1 cellular context compared by ENCODE assay signal in the genomic region with DNA sequence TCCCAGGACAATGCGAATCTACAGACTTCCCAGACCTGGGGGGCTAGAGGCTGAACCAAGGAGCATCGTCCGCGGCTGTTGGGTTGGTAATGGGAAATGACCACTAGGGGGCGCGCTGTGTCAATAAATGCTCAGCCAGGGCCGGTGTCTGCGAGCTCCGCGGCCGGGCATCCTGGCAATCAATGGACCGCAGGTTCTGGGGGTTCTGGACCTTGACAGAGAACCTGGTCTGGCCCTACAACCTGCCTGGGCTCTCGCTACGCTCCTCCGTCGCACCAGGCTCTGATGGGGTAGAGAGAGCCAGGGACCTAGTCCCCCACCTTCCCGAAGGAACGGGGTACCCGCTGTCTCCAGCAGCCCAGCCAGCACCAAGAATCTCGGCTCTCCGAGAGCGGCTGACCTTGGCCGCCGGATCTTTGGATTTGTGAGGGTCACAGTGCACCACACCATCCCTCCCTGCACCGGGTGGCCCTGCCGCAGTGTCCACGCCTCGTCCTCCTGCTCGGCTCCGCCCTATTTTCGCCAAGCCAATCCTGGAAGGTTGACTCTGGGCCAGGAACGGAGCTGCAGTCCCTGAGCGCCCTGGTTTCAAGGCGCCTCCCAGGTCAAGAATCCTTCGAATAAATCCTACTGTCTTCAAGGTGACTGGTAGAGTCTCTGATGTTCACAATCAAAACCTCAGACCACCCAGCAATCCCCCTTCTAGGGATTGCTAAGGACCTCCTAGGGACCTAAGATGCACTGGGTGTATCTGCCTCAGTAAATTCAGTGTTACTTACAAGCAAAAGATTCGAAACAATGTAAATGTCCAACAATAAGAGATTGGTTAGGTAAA.
TF ChIP-seq lines count a peak whose summit lies in the region.

No MANE protein-coding gene starts in this region.

TF ChIP-seq in HepG2, 621 proteins besides CTCF, POLR2A, EP300 and RAD21 (continued from another document and continues in another):
- TF ChIP-seq HCFC1 (IDR thresholded peaks at IDR 0.05; ENCODE audit: low read depth, low read length): no peak
- TF ChIP-seq, protein P1, sequence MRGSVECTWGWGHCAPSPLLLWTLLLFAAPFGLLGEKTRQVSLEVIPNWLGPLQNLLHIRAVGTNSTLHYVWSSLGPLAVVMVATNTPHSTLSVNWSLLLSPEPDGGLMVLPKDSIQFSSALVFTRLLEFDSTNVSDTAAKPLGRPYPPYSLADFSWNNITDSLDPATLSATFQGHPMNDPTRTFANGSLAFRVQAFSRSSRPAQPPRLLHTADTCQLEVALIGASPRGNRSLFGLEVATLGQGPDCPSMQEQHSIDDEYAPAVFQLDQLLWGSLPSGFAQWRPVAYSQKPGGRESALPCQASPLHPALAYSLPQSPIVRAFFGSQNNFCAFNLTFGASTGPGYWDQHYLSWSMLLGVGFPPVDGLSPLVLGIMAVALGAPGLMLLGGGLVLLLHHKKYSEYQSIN (CRISPR knock-in tag; IDR thresholded peaks at IDR 0.05; ENCODE audit: borderline replicate concordance): no peak
- TF ChIP-seq, protein P2, sequence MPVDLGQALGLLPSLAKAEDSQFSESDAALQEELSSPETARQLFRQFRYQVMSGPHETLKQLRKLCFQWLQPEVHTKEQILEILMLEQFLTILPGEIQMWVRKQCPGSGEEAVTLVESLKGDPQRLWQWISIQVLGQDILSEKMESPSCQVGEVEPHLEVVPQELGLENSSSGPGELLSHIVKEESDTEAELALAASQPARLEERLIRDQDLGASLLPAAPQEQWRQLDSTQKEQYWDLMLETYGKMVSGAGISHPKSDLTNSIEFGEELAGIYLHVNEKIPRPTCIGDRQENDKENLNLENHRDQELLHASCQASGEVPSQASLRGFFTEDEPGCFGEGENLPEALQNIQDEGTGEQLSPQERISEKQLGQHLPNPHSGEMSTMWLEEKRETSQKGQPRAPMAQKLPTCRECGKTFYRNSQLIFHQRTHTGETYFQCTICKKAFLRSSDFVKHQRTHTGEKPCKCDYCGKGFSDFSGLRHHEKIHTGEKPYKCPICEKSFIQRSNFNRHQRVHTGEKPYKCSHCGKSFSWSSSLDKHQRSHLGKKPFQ (CRISPR knock-in tag; IDR thresholded peaks at IDR 0.05; ENCODE audit: insufficient replicate concordance): no peak
- no peak; the same call in 1 of the 2 replicates for TF ChIP-seq ZNF232 (CRISPR knock-in tag; IDR thresholded peaks at IDR 0.05; ENCODE audit: borderline replicate concordance)
- no peak for TF ChIP-seq ZBTB49 (CRISPR knock-in tag; IDR thresholded peaks at IDR 0.05; ENCODE audit: borderline replicate concordance)
- TF ChIP-seq, protein P3, sequence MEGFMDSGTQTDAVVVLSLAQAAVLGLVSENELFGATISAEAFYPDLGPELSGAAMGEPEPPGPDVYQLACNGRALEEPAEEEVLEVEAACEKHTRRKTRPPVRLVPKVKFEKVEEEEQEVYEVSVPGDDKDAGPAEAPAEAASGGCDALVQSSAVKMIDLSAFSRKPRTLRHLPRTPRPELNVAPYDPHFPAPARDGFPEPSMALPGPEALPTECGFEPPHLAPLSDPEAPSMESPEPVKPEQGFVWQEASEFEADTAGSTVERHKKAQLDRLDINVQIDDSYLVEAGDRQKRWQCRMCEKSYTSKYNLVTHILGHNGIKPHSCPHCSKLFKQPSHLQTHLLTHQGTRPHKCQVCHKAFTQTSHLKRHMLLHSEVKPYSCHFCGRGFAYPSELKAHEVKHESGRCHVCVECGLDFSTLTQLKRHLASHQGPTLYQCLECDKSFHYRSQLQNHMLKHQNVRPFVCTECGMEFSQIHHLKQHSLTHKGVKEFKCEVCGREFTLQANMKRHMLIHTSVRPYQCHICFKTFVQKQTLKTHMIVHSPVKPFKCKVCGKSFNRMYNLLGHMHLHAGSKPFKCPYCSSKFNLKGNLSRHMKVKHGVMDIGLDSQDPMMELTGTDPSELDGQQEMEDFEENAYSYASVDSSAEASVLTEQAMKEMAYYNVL (CRISPR knock-in tag; IDR thresholded peaks at IDR 0.05; ENCODE audit: borderline replicate concordance): 0 out of 2 replicates have a peak, but pooled peaks have one; percentile 42
- TF ChIP-seq GTF3A (CRISPR knock-in tag; conservative IDR thresholded peaks at IDR 0.05): 0 out of 2 replicates have a peak, but pooled peaks have one; percentile 53
- TF ChIP-seq MAFG (CRISPR knock-in tag; IDR thresholded peaks at IDR 0.05): no peak
- TF ChIP-seq ZNF296 (CRISPR knock-in tag; conservative IDR thresholded peaks at IDR 0.05): peak; percentile 60; the same call in 1 of the 2 replicates
- TF ChIP-seq NR2F1 (CRISPR knock-in tag; IDR thresholded peaks at IDR 0.05): peak; percentile 53 to 60; a peak in 2 of 4 replicates
- peak; percentile 83 for TF ChIP-seq IRF9 (CRISPR knock-in tag; IDR thresholded peaks at IDR 0.05; ENCODE audit: borderline replicate concordance)
- TF ChIP-seq YEATS4 (CRISPR knock-in tag; IDR thresholded peaks at IDR 0.05; ENCODE audit: borderline replicate concordance): peak; percentile 66; the same call in 1 of the 2 replicates
- no peak; the same call in 1 of the 2 replicates for TF ChIP-seq NRL (CRISPR knock-in tag; IDR thresholded peaks at IDR 0.05; ENCODE audit: borderline replicate concordance)
- TF ChIP-seq EEA1 (CRISPR knock-in tag; IDR thresholded peaks at IDR 0.05; ENCODE audit: borderline replicate concordance): peak; percentile 70; the same call in 1 of the 2 replicates
- TF ChIP-seq ELF4 (CRISPR knock-in tag; IDR thresholded peaks at IDR 0.05; ENCODE audit: borderline replicate concordance): no peak; the same call in 1 of the 2 replicates
- no peak for TF ChIP-seq PHB2 (IDR thresholded peaks at IDR 0.05; ENCODE audit: partially characterized antibody)
- peak; percentile 87 for TF ChIP-seq ZNF781 (CRISPR knock-in tag; IDR thresholded peaks at IDR 0.05; ENCODE audit: borderline replicate concordance, not compliant biosample characterization)
- peak; percentile 66; the same call in 1 of the 2 replicates for TF ChIP-seq HDAC1 (CRISPR knock-in tag; IDR thresholded peaks at IDR 0.05)
- TF ChIP-seq CCAR2 (optimal IDR thresholded peaks at IDR 0.05; ENCODE audit: low read depth, low read length): no peak
- no peak for TF ChIP-seq JUND (CRISPR knock-in tag; IDR thresholded peaks at IDR 0.05)
- peak; percentile 91 for TF ChIP-seq PHF21A (CRISPR knock-in tag; IDR thresholded peaks at IDR 0.05)
- no peak for TF ChIP-seq ZNF234 (CRISPR knock-in tag; conservative IDR thresholded peaks at IDR 0.05)
- TF ChIP-seq ZNF468 (CRISPR knock-in tag; IDR thresholded peaks at IDR 0.05): no peak
- TF ChIP-seq ZEB1 (IDR thresholded peaks at IDR 0.05; ENCODE audit: insufficient replicate concordance, low read depth): peak; percentile 62
- no peak for TF ChIP-seq ZNF703 (CRISPR knock-in tag; IDR thresholded peaks at IDR 0.05; ENCODE audit: borderline replicate concordance)
- TF ChIP-seq, protein P4, sequence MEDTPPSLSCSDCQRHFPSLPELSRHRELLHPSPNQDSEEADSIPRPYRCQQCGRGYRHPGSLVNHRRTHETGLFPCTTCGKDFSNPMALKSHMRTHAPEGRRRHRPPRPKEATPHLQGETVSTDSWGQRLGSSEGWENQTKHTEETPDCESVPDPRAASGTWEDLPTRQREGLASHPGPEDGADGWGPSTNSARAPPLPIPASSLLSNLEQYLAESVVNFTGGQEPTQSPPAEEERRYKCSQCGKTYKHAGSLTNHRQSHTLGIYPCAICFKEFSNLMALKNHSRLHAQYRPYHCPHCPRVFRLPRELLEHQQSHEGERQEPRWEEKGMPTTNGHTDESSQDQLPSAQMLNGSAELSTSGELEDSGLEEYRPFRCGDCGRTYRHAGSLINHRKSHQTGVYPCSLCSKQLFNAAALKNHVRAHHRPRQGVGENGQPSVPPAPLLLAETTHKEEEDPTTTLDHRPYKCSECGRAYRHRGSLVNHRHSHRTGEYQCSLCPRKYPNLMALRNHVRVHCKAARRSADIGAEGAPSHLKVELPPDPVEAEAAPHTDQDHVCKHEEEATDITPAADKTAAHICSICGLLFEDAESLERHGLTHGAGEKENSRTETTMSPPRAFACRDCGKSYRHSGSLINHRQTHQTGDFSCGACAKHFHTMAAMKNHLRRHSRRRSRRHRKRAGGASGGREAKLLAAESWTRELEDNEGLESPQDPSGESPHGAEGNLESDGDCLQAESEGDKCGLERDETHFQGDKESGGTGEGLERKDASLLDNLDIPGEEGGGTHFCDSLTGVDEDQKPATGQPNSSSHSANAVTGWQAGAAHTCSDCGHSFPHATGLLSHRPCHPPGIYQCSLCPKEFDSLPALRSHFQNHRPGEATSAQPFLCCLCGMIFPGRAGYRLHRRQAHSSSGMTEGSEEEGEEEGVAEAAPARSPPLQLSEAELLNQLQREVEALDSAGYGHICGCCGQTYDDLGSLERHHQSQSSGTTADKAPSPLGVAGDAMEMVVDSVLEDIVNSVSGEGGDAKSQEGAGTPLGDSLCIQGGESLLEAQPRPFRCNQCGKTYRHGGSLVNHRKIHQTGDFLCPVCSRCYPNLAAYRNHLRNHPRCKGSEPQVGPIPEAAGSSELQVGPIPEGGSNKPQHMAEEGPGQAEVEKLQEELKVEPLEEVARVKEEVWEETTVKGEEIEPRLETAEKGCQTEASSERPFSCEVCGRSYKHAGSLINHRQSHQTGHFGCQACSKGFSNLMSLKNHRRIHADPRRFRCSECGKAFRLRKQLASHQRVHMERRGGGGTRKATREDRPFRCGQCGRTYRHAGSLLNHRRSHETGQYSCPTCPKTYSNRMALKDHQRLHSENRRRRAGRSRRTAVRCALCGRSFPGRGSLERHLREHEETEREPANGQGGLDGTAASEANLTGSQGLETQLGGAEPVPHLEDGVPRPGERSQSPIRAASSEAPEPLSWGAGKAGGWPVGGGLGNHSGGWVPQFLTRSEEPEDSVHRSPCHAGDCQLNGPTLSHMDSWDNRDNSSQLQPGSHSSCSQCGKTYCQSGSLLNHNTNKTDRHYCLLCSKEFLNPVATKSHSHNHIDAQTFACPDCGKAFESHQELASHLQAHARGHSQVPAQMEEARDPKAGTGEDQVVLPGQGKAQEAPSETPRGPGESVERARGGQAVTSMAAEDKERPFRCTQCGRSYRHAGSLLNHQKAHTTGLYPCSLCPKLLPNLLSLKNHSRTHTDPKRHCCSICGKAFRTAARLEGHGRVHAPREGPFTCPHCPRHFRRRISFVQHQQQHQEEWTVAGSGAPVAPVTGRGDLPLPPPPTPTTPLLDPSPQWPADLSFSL (CRISPR knock-in tag; IDR thresholded peaks at IDR 0.05): no peak
- TF ChIP-seq ZNF367 (CRISPR knock-in tag; IDR thresholded peaks at IDR 0.05; ENCODE audit: borderline replicate concordance): no peak
- TF ChIP-seq ZNF577 (CRISPR knock-in tag; IDR thresholded peaks at IDR 0.05; ENCODE audit: borderline replicate concordance, low read depth): no peak
- TF ChIP-seq SOX13 (IDR thresholded peaks at IDR 0.05): no peak
- peak in 1 of 2 experiments; percentile 59; a peak in 1 of 4 replicates for TF ChIP-seq SOX13 (CRISPR knock-in tag; conservative IDR thresholded peaks at IDR 0.05 in 1 of 2, IDR thresholded peaks at IDR 0.05 in 1 of 2)
- peak; percentile 34; the same call in 1 of the 2 replicates for TF ChIP-seq TFDP1 (CRISPR knock-in tag; IDR thresholded peaks at IDR 0.05; ENCODE audit: borderline replicate concordance)
- TF ChIP-seq ZNF10 (CRISPR knock-in tag; IDR thresholded peaks at IDR 0.05; ENCODE audit: borderline replicate concordance, low read depth): no peak
- TF ChIP-seq ZNF788 (CRISPR knock-in tag; IDR thresholded peaks at IDR 0.05; ENCODE audit: borderline replicate concordance): peak; percentile 86; the same call in 1 of the 2 replicates
- 0 out of 2 replicates have a peak, but pooled peaks have one; percentile 77 for TF ChIP-seq PAX8 (CRISPR knock-in tag; IDR thresholded peaks at IDR 0.05; ENCODE audit: borderline replicate concordance)
- peak; percentile 69; the same call in 1 of the 2 replicates for TF ChIP-seq SOX5 (CRISPR knock-in tag; IDR thresholded peaks at IDR 0.05; ENCODE audit: borderline replicate concordance)
- TF ChIP-seq ZFP36 (IDR thresholded peaks at IDR 0.05; ENCODE audit: borderline replicate concordance, low read depth, low read length, partially characterized antibody): no peak
- TF ChIP-seq ATF4 (CRISPR knock-in tag; IDR thresholded peaks at IDR 0.05): no peak
